In genomic region chr20:60249436-60249835, GRCh38 we compare ENCODE assay signal across 13 cellular contexts.
DNase-seq lines count a peak whose midpoint lies in the region; ATAC-seq and TF ChIP-seq lines count a peak whose summit lies in the region.
"Had no signal": no experiment of that assay in that cellular context is flagged by ENCODE, and none has a peak within 500 bp of the region (broad histone marks: within the 10 kb centered on the region; RNA-seq: fewer than 3 reads in every experiment).

No MANE protein-coding gene starts in this region.

- 40% methylated on average over 8 of the region's 8 CpGs for WGBS in smooth muscle cell (ENCODE audit: low lambda C conversion rate)

- H3K27ac ChIP-seq in SJSA1 (peak overlapping the region; percentile 87), smooth muscle cell (ENCODE audit: low read depth) (peak overlapping the region; percentile 68)
- H3K27ac ChIP-seq: cardiac muscle cell had no signal

- H3K4me1 Mint-ChIP-seq in activated T-cell treated with anti-CD3 and anti-CD28 coated beads, Interleukin-2, amount 50 U/mL, for 4 hours (ENCODE audit: low read depth) = no peaks in the 10 kb centered on the region

- DNase-seq in GOT3 (lab: John Stamatoyannopoulos, UW) (peak; percentile 47), SJSA1 (ENCODE audit: low read depth in 1 of 2, low spot score in 2 of 2) (peak; percentile 85 to 95), fibroblast of pulmonary artery (ENCODE audit: low read depth) (peak; percentile 53), smooth muscle cell (lab: John Stamatoyannopoulos, UW; ENCODE audit: unreplicated experiment) (no peak), NCI-H1417 (lab: John Stamatoyannopoulos, UW) (no peak)
- no peak for DNase-seq in activated T-cell treated with anti-CD3 and anti-CD28 coated beads, Interleukin-2, amount 50 U/mL, for 4 hours
- no peak for DNase-seq in activated naive CD4-positive, alpha-beta T cell (lab: John Stamatoyannopoulos, UW)
- DNase-seq: glutamatergic neuron; NCI-H1092 treated with DMSO at 0.1 percent for 48 hours; NK-92 treated with Interleukin-12 subunit alpha and Interleukin-12 subunit beta, amount 100 ng/mL, for 24 hours; stimulated activated CD4-positive, alpha-beta T cell treated with anti-CD3 and anti-CD28 coated beads, Interleukin-12 subunit alpha, Interleukin-12 subunit beta, amount 100 ng/mL, for 4 hours had no signal

- H3K4me3 ChIP-seq in SJSA1 = no peak overlapping the region
- no peak overlapping the region for H3K4me3 ChIP-seq in fibroblast of pulmonary artery (replicated peaks; ENCODE audit: low read depth, low read length)
- H3K4me3 ChIP-seq in smooth muscle cell = no peak overlapping the region
- H3K4me3 ChIP-seq: cardiac muscle cell had no signal

- no peak overlapping the region for H3K4me3 Mint-ChIP-seq in activated T-cell treated with anti-CD3 and anti-CD28 coated beads, Interleukin-2, amount 50 U/mL, for 4 hours

- ATAC-seq in activated T-cell treated with anti-CD3 and anti-CD28 coated beads, Interleukin-2, amount 50 U/mL, for 4 hours = no peak
- ATAC-seq in HG03521 (IDR thresholded peaks at IDR 0.05; ENCODE audit: unreplicated experiment) = no peak

- H3K27me3 Mint-ChIP-seq in activated T-cell treated with anti-CD3 and anti-CD28 coated beads, Interleukin-2, amount 50 U/mL, for 4 hours (ENCODE audit: low read depth) = peaks cover 8% of the 10 kb centered on the region

- H3K79me2 ChIP-seq in smooth muscle cell (ENCODE audit: low read depth) = no peaks in the 10 kb centered on the region

- H2AFZ ChIP-seq in smooth muscle cell (ENCODE audit: low read depth) = no peak overlapping the region

- no peak overlapping the region for H3K9ac ChIP-seq in smooth muscle cell (ENCODE audit: low read depth)

- no peaks in the 10 kb centered on the region for H3K36me3 Mint-ChIP-seq in activated T-cell treated with anti-CD3 and anti-CD28 coated beads, Interleukin-2, amount 50 U/mL, for 4 hours (ENCODE audit: insufficient read depth)

- no peak for TF ChIP-seq CTCF in fibroblast of pulmonary artery (IDR thresholded peaks at IDR 0.05; ENCODE audit: low read length, missing control alignments)
- TF ChIP-seq CTCF in smooth muscle cell (IDR thresholded peaks at IDR 0.05; ENCODE audit: borderline replicate concordance, insufficient read depth, poor library complexity, severe bottlenecking) = no peak

- H3K36me3 ChIP-seq in SJSA1 (no peaks in the 10 kb centered on the region), smooth muscle cell (ENCODE audit: low read depth) (no peaks in the 10 kb centered on the region)
- H3K36me3 ChIP-seq: cardiac muscle cell had no signal

- H4K20me1 ChIP-seq in smooth muscle cell (ENCODE audit: low read depth) = no peaks in the 10 kb centered on the region

- no peaks in the 10 kb centered on the region for H3F3A ChIP-seq in smooth muscle cell (ENCODE audit: low read depth)

- no peaks in the 10 kb centered on the region for H3K9me3 Mint-ChIP-seq in activated T-cell treated with anti-CD3 and anti-CD28 coated beads, Interleukin-2, amount 50 U/mL, for 4 hours

- H3K9me3 ChIP-seq in SJSA1 (replicated peaks) (no peaks in the 10 kb centered on the region), smooth muscle cell (replicated peaks; ENCODE audit: low read depth) (no peaks in the 10 kb centered on the region)

- H3K4me2 ChIP-seq in smooth muscle cell = no peak overlapping the region

- H3K4me1 ChIP-seq in SJSA1 (replicated peaks) (peaks cover 27% of the 10 kb centered on the region), smooth muscle cell (ENCODE audit: low read depth) (no peaks in the 10 kb centered on the region)

- H3K27me3 ChIP-seq in SJSA1 (replicated peaks) (no peaks in the 10 kb centered on the region), smooth muscle cell (ENCODE audit: low read depth) (no peaks in the 10 kb centered on the region)
- H3K27me3 ChIP-seq: cardiac muscle cell had no signal

Comparison
In these comparisons a context has a peak if more than half of its experiments do, and no peak if none do; other contexts are left out.
1. DNase-seq: peak in GOT3 (single experiment), SJSA1 (2 of 2) and fibroblast of pulmonary artery (single experiment); none in smooth muscle cell (single experiment), activated T-cell treated with anti-CD3 and anti-CD28 coated beads, Interleukin-2, amount 50 U/mL, for 4 hours (single experiment), activated naive CD4-positive, alpha-beta T cell (0 of 4) and NCI-H1417 (0 of 3).